In genomic region chr17:1608676-1609075, GRCh38 we compare ENCODE assay signal across 26 cellular contexts. TPM values are rescaled to one million over a fixed set of nuclear protein-coding genes. Genes with fewer than 3 reads are reported as not detected.
DNase-seq lines count a peak whose midpoint lies in the region; ATAC-seq and TF ChIP-seq lines count a peak whose summit lies in the region.
"Had no signal": no experiment of that assay in that cellular context is flagged by ENCODE, and none has a peak within 500 bp of the region (broad histone marks: within the 10 kb centered on the region; RNA-seq: fewer than 3 reads in every experiment).

No MANE protein-coding gene starts in this region.

- peaks cover 77% of the 10 kb centered on the region for H3K4me1 Mint-ChIP-seq in CD14-positive monocyte
- peaks cover 3 to 5% of the 10 kb centered on the region in 2 donors for H3K4me1 Mint-ChIP-seq in effector memory CD8-positive, alpha-beta T cell (ENCODE audit: low read depth in 2 of 2)

- H2AFZ ChIP-seq in OCI-LY1 (ENCODE audit: low read length) (no peak overlapping the region), smooth muscle cell (ENCODE audit: low read depth) (no peak overlapping the region)
- H2AFZ ChIP-seq: GM23248 had no signal

- H3K9me2 ChIP-seq in OCI-LY1 (ENCODE audit: low read depth, low read length), result no peaks in the 10 kb centered on the region

- H3K9me3 Mint-ChIP-seq in CD14-positive monocyte, result peaks cover 0 to 3% (median 0%) of the 10 kb centered on the region in 7 donors
- no peaks in the 10 kb centered on the region for H3K9me3 Mint-ChIP-seq in effector memory CD8-positive, alpha-beta T cell
- H3K9me3 Mint-ChIP-seq: activated naive CD4-positive, alpha-beta T cell treated with anti-CD3 and anti-CD28 coated beads for 36 hours; HFFc6; T-helper 1 cell treated with Interleukin-12 subunit alpha and Interleukin-12 subunit beta and Interleukin-4 antibody, amounts not matched to agents 30 μg/mL and 1 μg/mL, for 36 hours; type B pancreatic cell had no signal

- H3K9me3 ChIP-seq in OCI-LY1 (ENCODE audit: low read length) (no peaks in the 10 kb centered on the region), smooth muscle cell (replicated peaks; ENCODE audit: low read depth) (no peaks in the 10 kb centered on the region)

- no peak for ATAC-seq in effector memory CD8-positive, alpha-beta T cell (replicated peaks)
- ATAC-seq: activated CD4-positive, CD25-positive, alpha-beta regulatory T cell treated with anti-CD3 and anti-CD28 coated beads, Interleukin-2, amount 50 U/mL, for 24 hours had no signal

- H3K9ac ChIP-seq in OCI-LY1 (ENCODE audit: low read length), result no peak overlapping the region
- H3K9ac ChIP-seq in smooth muscle cell (ENCODE audit: low read depth), result peak overlapping the region; percentile 81
- H3K9ac ChIP-seq: GM23248 had no signal

- H3K79me2 ChIP-seq in OCI-LY1 (ENCODE audit: insufficient read depth, low read length) (no peaks in the 10 kb centered on the region), smooth muscle cell (ENCODE audit: low read depth) (no peaks in the 10 kb centered on the region)

- no peak for DNase-seq in CD14-positive monocyte (ENCODE audit: low spot score)
- DNase-seq in epithelial cell of prostate (ENCODE audit: low read depth, low spot score), result peak; percentile 41
- no peak for DNase-seq in smooth muscle cell (lab: John Stamatoyannopoulos, UW; ENCODE audit: unreplicated experiment)
- no peak for DNase-seq in effector memory CD8-positive, alpha-beta T cell
- no peak for DNase-seq in GM10248 (ENCODE audit: extremely low spot score)
- DNase-seq in NCI-H345 treated with DMSO at 0.1 percent for 48 hours (lab: John Stamatoyannopoulos, UW; ENCODE audit: unreplicated experiment), result no peak
- DNase-seq: activated CD8-positive, alpha-beta memory T cell treated with anti-CD3 and anti-CD28 coated beads for 24 hours; activated naive CD4-positive, alpha-beta T cell treated with anti-CD3 and anti-CD28 coated beads for 36 hours; activated T-cell treated with anti-CD3 and anti-CD28 coated beads, Interleukin-2, amount 50 U/mL, for 48 hours; amniotic stem cell; effector CD4-positive, alpha-beta T cell; foreskin fibroblast; GM23248; HFFc6; NCI-H1436; NCI-H446 treated with DMSO at 0.1 percent for 48 hours; NCI-H82; nucleus accumbens had no signal

- TF ChIP-seq CTCF in CD14-positive monocyte (IDR thresholded peaks at IDR 0.05), result no peak
- no peak for TF ChIP-seq CTCF in OCI-LY1 (IDR thresholded peaks at IDR 0.05; ENCODE audit: low read length)
- no peak for TF ChIP-seq CTCF in smooth muscle cell (IDR thresholded peaks at IDR 0.05; ENCODE audit: borderline replicate concordance, insufficient read depth, poor library complexity, severe bottlenecking)
- TF ChIP-seq CTCF in GM10248 (IDR thresholded peaks at IDR 0.05; ENCODE audit: control extremely low read depth, extremely low read depth, low read depth, missing control alignments), result no peak

- peaks cover 38% of the 10 kb centered on the region for H3K4me1 ChIP-seq in OCI-LY1 (ENCODE audit: insufficient read depth, low read length, severe bottlenecking)
- H3K4me1 ChIP-seq in smooth muscle cell (ENCODE audit: low read depth), result no peaks in the 10 kb centered on the region

- intact Hi-C loops in CD14-positive monocyte (cut with micrococcal nuclease), result loop anchor here (2.0 to 5.0 kb wide), 2 partner anchors 32 to 36 kb away; no protein-coding TSS in a partner anchor

- H3K27ac ChIP-seq in OCI-LY1 (ENCODE audit: low read depth, low read length, poor library complexity, severe bottlenecking) (peak overlapping the region; percentile 89), epithelial cell of prostate (no peak overlapping the region), smooth muscle cell (ENCODE audit: low read depth) (peak overlapping the region; percentile 96)
- H3K27ac ChIP-seq: C4-2B, GM23248, RWPE1, SK-N-MC had no signal

- no peak overlapping the region for H3K4me3 ChIP-seq in OCI-LY1 (ENCODE audit: low read depth, low read length, poor library complexity, severe bottlenecking)
- H3K4me3 ChIP-seq in smooth muscle cell, result no peak overlapping the region
- H3K4me3 ChIP-seq: GM12878, GM23248, SK-N-MC had no signal

- WGBS in smooth muscle cell (ENCODE audit: low lambda C conversion rate), result 84% methylated on average over 7 of the region's 7 CpGs

- H3K36me3 ChIP-seq in OCI-LY1 (ENCODE audit: insufficient read depth, low read length) (peaks cover 82% of the 10 kb centered on the region), smooth muscle cell (ENCODE audit: low read depth) (no peaks in the 10 kb centered on the region)

- H3K4me2 ChIP-seq in OCI-LY1 (ENCODE audit: low read length) (no peak overlapping the region), smooth muscle cell (peak overlapping the region; percentile 40)

- peaks cover 70 to 88% of the 10 kb centered on the region in 2 donors for H3K36me3 Mint-ChIP-seq in CD14-positive monocyte
- H3K36me3 Mint-ChIP-seq in effector memory CD8-positive, alpha-beta T cell (ENCODE audit: insufficient read depth), result peaks cover 6% of the 10 kb centered on the region
- H3K36me3 Mint-ChIP-seq: type B pancreatic cell had no signal

- POLR2A ChIA-PET in GM10248 (lab: Yijun Ruan, JAX), result no interaction called here

- CTCF ChIA-PET in GM10248 (lab: Yijun Ruan, JAX), result interaction anchor here (1.3 to 4.0 kb wide), 4 partner anchors 11 to 35 kb away, joined by 3 to 34 read pairs (median 12); partner anchors contain the start of gene SLC43A2

- H3F3A ChIP-seq in OCI-LY1 (ENCODE audit: insufficient read depth, low read length) (no peaks in the 10 kb centered on the region), smooth muscle cell (ENCODE audit: low read depth) (peaks cover 9% of the 10 kb centered on the region)

- H4K20me1 ChIP-seq in OCI-LY1 (ENCODE audit: insufficient read depth, low read length), result no peaks in the 10 kb centered on the region
- H4K20me1 ChIP-seq in smooth muscle cell (ENCODE audit: low read depth), result no peaks in the 10 kb centered on the region

- H3K27me3 ChIP-seq in OCI-LY1 (ENCODE audit: insufficient read depth, low read length) (no peaks in the 10 kb centered on the region), smooth muscle cell (ENCODE audit: low read depth) (no peaks in the 10 kb centered on the region)

- peaks cover 2 to 4% (median 2%) of the 10 kb centered on the region in 3 donors for H3K27me3 Mint-ChIP-seq in CD14-positive monocyte (ENCODE audit: low read depth in 3 of 3)
- no peaks in the 10 kb centered on the region for H3K27me3 Mint-ChIP-seq in effector memory CD8-positive, alpha-beta T cell
- H3K27me3 Mint-ChIP-seq: type B pancreatic cell had no signal

- H3K27ac Mint-ChIP-seq in CD14-positive monocyte, result peak overlapping the region; percentile 98 to 100 (median 100)
- H3K27ac Mint-ChIP-seq in effector memory CD8-positive, alpha-beta T cell, result peak overlapping the region in 1 of 2 donors; percentile 66
- H3K27ac Mint-ChIP-seq: activated naive CD4-positive, alpha-beta T cell treated with anti-CD3 and anti-CD28 coated beads for 36 hours; HFFc6; T-helper 1 cell treated with Interleukin-12 subunit alpha and Interleukin-12 subunit beta and Interleukin-4 antibody, amounts not matched to agents 30 μg/mL and 1 μg/mL, for 36 hours; type B pancreatic cell had no signal

- peak overlapping the region in 1 of 2 donors; percentile 46 for H3K4me3 Mint-ChIP-seq in CD14-positive monocyte
- no peak overlapping the region for H3K4me3 Mint-ChIP-seq in effector memory CD8-positive, alpha-beta T cell
- H3K4me3 Mint-ChIP-seq: activated naive CD4-positive, alpha-beta T cell treated with anti-CD3 and anti-CD28 coated beads for 36 hours; HFFc6; T-helper 1 cell treated with Interleukin-12 subunit alpha and Interleukin-12 subunit beta and Interleukin-4 antibody, amounts not matched to agents 30 μg/mL and 1 μg/mL, for 36 hours; type B pancreatic cell had no signal

RNA-seq across cellular contexts. Expression of gene SLC43A2, which starts 20.0 kb away (rescaled TPM):
- polyA plus RNA-seq in CD14-positive monocyte (100 to 1,000 TPM; 115 to 151 TPM), smooth muscle cell (5.3 and 7.1 TPM in 2 replicates)
- 3.8 and 4.4 TPM in 2 replicates for total RNA-seq in smooth muscle cell

RNA-seq across cellular contexts. Expression of gene SCARF1, which starts 36.9 kb away (rescaled TPM):
- polyA plus RNA-seq in CD14-positive monocyte (1 to 10 TPM; 5.2 to 6.3 TPM), smooth muscle cell (0.11 and 0.65 TPM in 2 replicates)
- 0.45 and 0.63 TPM in 2 replicates for total RNA-seq in smooth muscle cell
- total RNA-seq: GM23248 had no signal

RNA-seq across cellular contexts. Expression of gene RILP, which starts 41.0 kb away (rescaled TPM):
- polyA plus RNA-seq in CD14-positive monocyte (10 to 100 TPM; 49.4 to 49.5 TPM), smooth muscle cell (7.4 and 7.7 TPM in 2 replicates)
- 5.1 and 8.4 TPM in 2 replicates for total RNA-seq in smooth muscle cell

RNA-seq across cellular contexts. Expression of gene PITPNA, which starts 46.1 kb away (rescaled TPM):
- polyA plus RNA-seq in CD14-positive monocyte (10 to 100 TPM; 43.5 to 45.0 TPM), smooth muscle cell (42.7 and 47.2 TPM in 2 replicates)
- total RNA-seq in smooth muscle cell, result 14.4 and 26.9 TPM in 2 replicates

Comparison
In these comparisons a context has a peak if more than half of its experiments do, and no peak if none do; other contexts are left out.
1. RNA of gene SLC43A2, which starts 20.0 kb away (polyA plus RNA-seq): 115 to 151 TPM in CD14-positive monocyte; 5.3 to 7.1 TPM in smooth muscle cell; every median in the first group is over 10 times any median in the second.